Comparison of ENCODE assay signal across 15 cellular contexts in the genomic region with DNA sequence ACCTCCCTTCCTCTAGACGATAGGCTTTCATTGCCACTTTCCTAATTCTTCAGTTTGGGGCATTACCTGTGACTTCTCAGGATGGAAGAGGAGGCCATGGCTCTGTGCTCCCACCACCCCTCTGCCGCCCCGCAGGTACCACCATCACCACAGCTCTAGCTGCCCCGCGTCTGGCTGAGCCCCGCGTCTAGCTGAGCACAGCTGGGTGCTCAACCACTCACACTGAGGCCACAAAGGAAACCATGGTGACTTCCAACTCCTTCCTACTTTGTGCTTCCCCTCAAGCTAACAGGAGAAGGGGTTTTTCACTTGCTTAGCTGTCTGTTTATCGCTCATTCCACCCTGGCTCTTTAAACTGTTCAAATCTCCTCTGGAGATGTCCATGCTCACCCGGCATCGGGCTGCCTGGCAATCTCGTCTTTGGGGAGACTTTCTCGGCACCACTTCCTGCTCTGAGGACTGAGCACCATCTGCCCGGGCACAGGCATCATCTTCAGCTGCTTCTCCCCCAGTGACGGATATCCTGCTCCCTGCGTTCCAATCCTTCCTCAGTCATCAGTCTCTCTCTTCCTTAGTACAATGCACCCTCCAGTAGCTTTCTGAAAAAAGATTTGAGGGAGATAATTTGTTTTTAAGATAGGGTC. TPM values are rescaled to one million over a fixed set of nuclear protein-coding genes. Genes with fewer than 3 reads are reported as not detected.
DNase-seq lines count a peak whose midpoint lies in the region; ATAC-seq and TF ChIP-seq lines count a peak whose summit lies in the region.
"Had no signal": no experiment of that assay in that cellular context is flagged by ENCODE, and none has a peak within 500 bp of the region (broad histone marks: within the 10 kb centered on the region; RNA-seq: fewer than 3 reads in every experiment).

No MANE protein-coding gene starts in this region.

- DNase-seq in left ventricle myocardium inferior (no peak), heart right ventricle (no peak), NCI-H748 treated with DMSO at 0.1 percent for 48 hours (lab: John Stamatoyannopoulos, UW) (peak; percentile 3), glutamatergic neuron (no peak), type B pancreatic cell (ENCODE audit: extremely low spot score, unreplicated experiment) (no peak), thyroid gland (no peak), SK-N-DZ (ENCODE audit: low spot score) (no peak), mucosa of gallbladder (ENCODE audit: low spot score) (no peak)
- DNase-seq: NCI-H2171; RPMI8226; stimulated activated CD4-positive, alpha-beta T cell treated with anti-CD3 and anti-CD28 coated beads, Interleukin-15, amount 100 ng/mL, for 24 hours had no signal

- H3K9me3 ChIP-seq in left ventricle myocardium inferior (replicated peaks) (no peaks in the 10 kb centered on the region), heart right ventricle (no peaks in the 10 kb centered on the region), thyroid gland (no peaks in the 10 kb centered on the region)

- ATAC-seq in heart right ventricle: no peak

- H3K4me3 Mint-ChIP-seq in glutamatergic neuron (ENCODE audit: unreplicated experiment): no peak overlapping the region
- H3K4me3 Mint-ChIP-seq in type B pancreatic cell: peak overlapping the region; percentile 35
- H3K4me3 Mint-ChIP-seq: activated naive CD4-positive, alpha-beta T cell treated with anti-CD3 and anti-CD28 coated beads, Interleukin-2, amount 50 U/mL, for 24 hours; B cell had no signal

- H3K4me1 Mint-ChIP-seq in glutamatergic neuron (ENCODE audit: low read depth, unreplicated experiment) (peaks cover 19% of the 10 kb centered on the region), type B pancreatic cell (ENCODE audit: unreplicated experiment) (peaks cover 41% of the 10 kb centered on the region)
- H3K4me1 Mint-ChIP-seq: activated naive CD4-positive, alpha-beta T cell treated with anti-CD3 and anti-CD28 coated beads, Interleukin-2, amount 50 U/mL, for 24 hours; B cell had no signal

- H3K36me3 Mint-ChIP-seq in glutamatergic neuron (ENCODE audit: unreplicated experiment): peaks cover 5% of the 10 kb centered on the region
- H3K36me3 Mint-ChIP-seq in type B pancreatic cell: peaks cover 30% of the 10 kb centered on the region

- TF ChIP-seq POLR2A in thyroid gland (IDR thresholded peaks at IDR 0.05): no peak

- H3K27ac ChIP-seq in left ventricle myocardium inferior (replicated peaks) (peak overlapping the region; percentile 29), heart right ventricle (peak overlapping the region in 3 of 10 donors; percentile 19 to 47 (median 37)), thyroid gland (peak overlapping the region in 1 of 3 donors; percentile 61)
- H3K27ac ChIP-seq: coronary artery, KMS-11 had no signal

- H3K4me3 ChIP-seq in left ventricle myocardium inferior (no peak overlapping the region), heart right ventricle (no peak overlapping the region), thyroid gland (replicated peaks in 1 of 3) (no peak overlapping the region)
- H3K4me3 ChIP-seq: coronary artery had no signal

- H3K9me3 Mint-ChIP-seq in glutamatergic neuron (ENCODE audit: unreplicated experiment) (peaks cover 12% of the 10 kb centered on the region), type B pancreatic cell (no peaks in the 10 kb centered on the region)
- H3K9me3 Mint-ChIP-seq: activated naive CD4-positive, alpha-beta T cell treated with anti-CD3 and anti-CD28 coated beads, Interleukin-2, amount 50 U/mL, for 24 hours had no signal

- H3K27me3 Mint-ChIP-seq in glutamatergic neuron (ENCODE audit: unreplicated experiment) (peaks cover 12% of the 10 kb centered on the region), type B pancreatic cell (no peaks in the 10 kb centered on the region)
- H3K27me3 Mint-ChIP-seq: activated naive CD4-positive, alpha-beta T cell treated with anti-CD3 and anti-CD28 coated beads, Interleukin-2, amount 50 U/mL, for 24 hours; B cell had no signal

- 74 to 87% methylated on average over 15 of the region's 15 CpGs for WGBS in heart right ventricle, 2 donors
- 65 to 69% methylated on average over 15 of the region's 15 CpGs for WGBS in thyroid gland, 2 donors

- H3K36me3 ChIP-seq in left ventricle myocardium inferior (peaks cover 6% of the 10 kb centered on the region), heart right ventricle (peaks cover 0 to 15% (median 0%) of the 10 kb centered on the region in 9 donors), thyroid gland (no peaks in the 10 kb centered on the region)

- intact Hi-C loops in left ventricle myocardium inferior (cut with micrococcal nuclease) (no loop called here), heart right ventricle (cut with DNase I) (no loop called here), thyroid gland (cut with DNase I) (no loop called here)

- H3K4me1 ChIP-seq in left ventricle myocardium inferior (peaks cover 41% of the 10 kb centered on the region), heart right ventricle (peaks cover 8 to 48% (median 30%) of the 10 kb centered on the region in 9 donors), thyroid gland (peaks cover 23 to 30% of the 10 kb centered on the region in 2 donors)

- H3K27me3 ChIP-seq in left ventricle myocardium inferior (ENCODE audit: low read depth) (no peaks in the 10 kb centered on the region), heart right ventricle (no peaks in the 10 kb centered on the region), thyroid gland (no peaks in the 10 kb centered on the region)

- TF ChIP-seq CTCF in left ventricle myocardium inferior (IDR thresholded peaks at IDR 0.05; ENCODE audit: borderline replicate concordance) (no peak), heart right ventricle (IDR thresholded peaks at IDR 0.05) (no peak), glutamatergic neuron (IDR thresholded peaks at IDR 0.05; ENCODE audit: partially characterized antibody, unreplicated experiment) (no peak), type B pancreatic cell (conservative IDR thresholded peaks at IDR 0.05) (no peak), thyroid gland (IDR thresholded peaks at IDR 0.05) (no peak)

- peak overlapping the region; percentile 13 for H3K27ac Mint-ChIP-seq in glutamatergic neuron (ENCODE audit: unreplicated experiment)
- peak overlapping the region; percentile 9 for H3K27ac Mint-ChIP-seq in type B pancreatic cell
- H3K27ac Mint-ChIP-seq: activated naive CD4-positive, alpha-beta T cell treated with anti-CD3 and anti-CD28 coated beads, Interleukin-2, amount 50 U/mL, for 24 hours; B cell had no signal

RNA-seq across cellular contexts. Expression of gene MAD1L1, which starts 59.4 kb away (rescaled TPM):
- total RNA-seq in left ventricle myocardium inferior: 16.2 TPM
- 10 to 100 TPM; 13.8 to 22.4 (median 18.7) TPM for total RNA-seq in heart right ventricle
- 10 to 100 TPM; 30.4 to 46.8 TPM for polyA plus RNA-seq in heart right ventricle
- total RNA-seq in glutamatergic neuron (ENCODE audit: unreplicated experiment): 57.6 TPM
- 32.0 and 40.7 TPM in 2 replicates for total RNA-seq in type B pancreatic cell (ENCODE audit: low replicate concordance)
- 10 to 100 TPM; 27.4 to 38.6 (median 33.9) TPM for total RNA-seq in thyroid gland
- 45.5 and 57.5 TPM in 2 replicates for polyA plus RNA-seq in SK-N-DZ (2014; cell fraction: cytosol; rRNA removed)
- polyA plus RNA-seq in SK-N-DZ (2014; cell fraction: nucleus; rRNA removed): 35.9 and 49.7 TPM in 2 replicates
- 50.5 TPM for total RNA-seq in mucosa of gallbladder
